In the genomic region with DNA sequence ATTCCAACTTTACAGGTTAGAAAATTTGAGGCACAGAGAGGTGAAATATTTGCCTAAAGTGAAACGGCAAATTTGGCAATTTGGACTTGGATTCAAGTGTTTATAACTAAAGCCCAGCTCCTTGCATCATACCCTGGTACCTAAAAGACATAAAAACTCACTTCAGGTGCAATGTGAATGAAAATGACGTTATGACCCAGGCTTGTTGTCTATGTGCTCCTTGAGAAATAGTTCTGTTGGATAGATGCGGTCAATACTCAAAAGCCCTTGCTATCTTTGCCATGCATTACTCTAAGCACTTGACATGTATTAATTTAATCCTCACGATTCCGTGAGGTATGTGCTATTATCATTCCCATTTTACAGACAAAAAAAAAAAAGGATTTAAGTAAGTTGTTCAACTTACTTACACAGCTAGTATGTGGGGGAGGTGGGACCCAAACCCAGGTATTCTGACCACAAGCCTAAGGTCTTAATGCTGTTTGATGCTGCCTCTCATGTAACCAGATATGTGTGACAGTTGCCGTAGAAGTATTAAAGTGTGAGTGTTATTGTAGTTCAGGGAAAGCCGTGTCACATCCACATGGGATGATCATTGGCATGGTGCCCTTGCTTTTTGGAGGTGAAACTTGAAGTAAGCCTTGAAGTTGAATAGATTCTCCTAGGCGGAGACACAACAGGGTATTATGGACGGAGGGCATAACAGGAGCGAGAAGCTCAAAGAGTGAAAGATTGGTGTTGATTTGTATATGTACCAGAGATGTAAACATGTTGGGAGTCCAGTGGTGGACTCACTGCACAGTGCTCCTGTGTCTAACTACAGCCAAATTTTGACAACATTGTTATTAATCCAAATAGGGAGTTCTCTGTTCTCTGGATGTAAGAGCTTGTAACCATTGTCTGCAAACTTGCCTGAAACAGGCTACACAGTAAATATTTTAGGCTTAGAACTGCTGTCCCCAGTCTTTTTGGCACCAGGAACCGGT, we compare ENCODE assay signal across 1 cellular context.
TF ChIP-seq lines count a peak whose summit lies in the region.

No MANE protein-coding gene starts in this region.

TF ChIP-seq in endothelial cell of umbilical vein, 7 proteins besides CTCF, POLR2A, EP300 and RAD21 (continued from another document):
- no peak for TF ChIP-seq JUN (IDR thresholded peaks at IDR 0.05; ENCODE audit: borderline replicate concordance, insufficient read depth, insufficient read length, low read depth)
- no peak for TF ChIP-seq MYC (IDR thresholded peaks at IDR 0.05; ENCODE audit: low read depth, low read length)
- TF ChIP-seq EZH2 (IDR thresholded peaks at IDR 0.05; ENCODE audit: borderline replicate concordance, low read depth, low read length, severe bottlenecking), result no peak
- no peak for TF ChIP-seq POLR2AphosphoS5 (IDR thresholded peaks at IDR 0.05; ENCODE audit: insufficient read depth, low read depth, low read length)
- TF ChIP-seq FOS (IDR thresholded peaks at IDR 0.05; ENCODE audit: borderline replicate concordance, insufficient read depth, low read length), result no peak
